12 cellular contexts compared by ENCODE assay signal in the genomic region with DNA sequence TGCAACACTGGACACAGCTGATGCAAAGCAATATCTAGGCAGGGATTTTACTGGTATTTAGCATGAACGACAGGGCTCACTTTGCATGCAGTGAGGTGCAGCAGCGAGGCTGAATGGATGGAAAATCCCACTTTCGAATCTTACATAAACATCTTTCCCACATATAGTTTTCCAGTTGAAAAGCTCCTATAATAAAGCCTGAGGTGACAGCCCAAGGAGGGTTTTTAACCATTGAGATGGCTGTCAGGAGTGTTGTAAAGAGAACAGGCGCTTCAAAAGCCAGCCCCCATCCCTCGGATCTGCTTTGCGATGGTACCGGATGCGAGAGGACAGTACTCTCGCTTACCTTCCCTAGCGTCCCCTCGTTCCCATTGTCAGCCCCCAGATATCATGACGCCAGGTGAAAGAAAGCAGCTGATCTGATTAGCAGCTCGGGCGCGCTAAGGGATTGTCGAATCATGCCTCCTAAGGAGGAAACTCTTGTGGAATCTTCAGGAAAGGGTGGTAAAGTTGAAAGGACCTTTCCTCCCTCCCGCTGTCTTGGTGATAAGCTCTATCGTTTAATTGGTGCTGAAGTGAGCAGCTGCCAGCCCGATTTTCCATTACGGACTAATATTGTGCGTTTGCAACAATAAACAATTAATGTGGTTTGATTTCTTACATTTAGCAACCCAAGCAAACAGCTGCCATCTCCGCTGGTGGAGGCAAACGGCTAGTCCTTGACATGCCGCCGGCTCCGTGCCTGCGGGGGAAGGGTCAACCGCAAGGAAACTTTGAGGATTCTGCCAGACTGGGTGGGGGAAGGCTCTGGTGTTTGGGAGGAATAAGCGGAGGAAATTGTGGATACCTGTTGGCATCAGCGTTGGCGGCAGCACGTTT. TPM values are rescaled to one million over a fixed set of nuclear protein-coding genes. Genes with fewer than 3 reads are reported as not detected.
DNase-seq lines count a peak whose midpoint lies in the region; TF ChIP-seq lines count a peak whose summit lies in the region.
"Had no signal": no experiment of that assay in that cellular context is flagged by ENCODE, and none has a peak within 500 bp of the region (broad histone marks: within the 10 kb centered on the region; RNA-seq: fewer than 3 reads in every experiment).

No MANE protein-coding gene starts in this region.

- WGBS in HUES64: 1% methylated on average over 32 of the region's 32 CpGs

- TF ChIP-seq CTCF in astrocyte of the spinal cord (IDR thresholded peaks at IDR 0.05; ENCODE audit: low read depth, low read length): no peak

- H3K9ac ChIP-seq in HUES64 (ENCODE audit: low read depth, low read length): peak overlapping the region; percentile 15; the same call in 1 of the 2 replicates
- peak overlapping the region in 1 of 3 donors; percentile 21 for H3K9ac ChIP-seq in skeletal muscle tissue (ENCODE audit: low read depth in 1 of 3, low read length in 3 of 3)

- H3K4me3 ChIP-seq in HUES64 (ENCODE audit: low read length): peak overlapping the region; percentile 59
- H3K4me3 ChIP-seq in astrocyte of the spinal cord (ENCODE audit: low read depth, low read length): peak overlapping the region; percentile 37
- H3K4me3 ChIP-seq in skeletal muscle tissue (ENCODE audit: low read length in 3 of 3): peak overlapping the region; percentile 40 to 52 (median 49)
- H3K4me3 ChIP-seq: adrenal gland, prostate gland had no signal

- DNase-seq in astrocyte of the spinal cord (ENCODE audit: low read depth, low spot score): peak; percentile 14
- DNase-seq in middle frontal gyrus (ENCODE audit: extremely low spot score, low spot score): no peak
- DNase-seq in central memory CD4-positive, alpha-beta T cell: no peak
- DNase-seq in cerebellar nuclear complex (lab: John Stamatoyannopoulos, UW): no peak
- DNase-seq in stimulated activated CD4-positive, alpha-beta T cell treated with anti-CD3 and anti-CD28 coated beads, Interleukin-4, amount 100 ng/mL, for 1 hour: no peak
- DNase-seq: activated CD4-positive, alpha-beta T cell treated with anti-CD3 and anti-CD28 coated beads, Interleukin-2, amount 10 ng/mL, durations not matched to agents 24 days and 14 days; adrenal gland; NCI-H2029 had no signal

- H3K27ac ChIP-seq in HUES64 (ENCODE audit: low read depth, low read length): no peak overlapping the region
- peak overlapping the region; percentile 13 for H3K27ac ChIP-seq in layer of hippocampus (ENCODE audit: low read depth, low read length)
- H3K27ac ChIP-seq in skeletal muscle tissue (ENCODE audit: low read depth, low read length): no peak overlapping the region
- H3K27ac ChIP-seq: adrenal gland, prostate gland had no signal

- H3K36me3 ChIP-seq in HUES64 (ENCODE audit: insufficient read depth, low read length) (no peaks in the 10 kb centered on the region), skeletal muscle tissue (ENCODE audit: control insufficient read depth in 3 of 3, insufficient read depth in 3 of 3, low read length in 3 of 3) (no peaks in the 10 kb centered on the region)
- H3K36me3 ChIP-seq: adrenal gland, prostate gland had no signal

- no peaks in the 10 kb centered on the region for H3K9me3 ChIP-seq in HUES64 (ENCODE audit: insufficient read depth, low read depth, low read length)
- no peaks in the 10 kb centered on the region for H3K9me3 ChIP-seq in skeletal muscle tissue (ENCODE audit: control insufficient read depth in 3 of 3, low read length in 3 of 3)
- H3K9me3 ChIP-seq: adrenal gland, prostate gland had no signal

- peaks cover 34% of the 10 kb centered on the region; the same call in 1 of the 2 replicates for H3K4me1 ChIP-seq in HUES64 (ENCODE audit: insufficient read depth, low read length)
- peaks cover 0 to 4% (median 4%) of the 10 kb centered on the region in 3 donors for H3K4me1 ChIP-seq in skeletal muscle tissue (ENCODE audit: control insufficient read depth in 3 of 3, insufficient read depth in 3 of 3, low read length in 3 of 3)
- H3K4me1 ChIP-seq: adrenal gland, prostate gland had no signal

- H3K27me3 ChIP-seq in HUES64 (ENCODE audit: insufficient read depth, low read length): peaks cover 75% of the 10 kb centered on the region
- peaks cover 2% of the 10 kb centered on the region for H3K27me3 ChIP-seq in layer of hippocampus (ENCODE audit: control insufficient read depth, insufficient read depth, low read length)
- peaks cover 29% of the 10 kb centered on the region in 3 donors for H3K27me3 ChIP-seq in skeletal muscle tissue (ENCODE audit: control insufficient read depth in 3 of 3, insufficient read depth in 3 of 3, low read length in 3 of 3)

- in situ Hi-C loops in astrocyte of the spinal cord (cut with HindIII; ENCODE audit: low sequenced_read_pairs): no loop called here

RNA-seq across cellular contexts. Expression of a gene that starts 1.8 kb away (rescaled TPM):
- 5.7 TPM for polyA plus RNA-seq in HUES64 (2013, experiment 1 of 2)
- 5.8 TPM for polyA plus RNA-seq in HUES64 (2013, experiment 2 of 2)
- 1.0 TPM for total RNA-seq in skeletal muscle tissue
- total RNA-seq: adrenal gland had no signal
